ENCODE assay signal across 14 cellular contexts in the genomic region with DNA sequence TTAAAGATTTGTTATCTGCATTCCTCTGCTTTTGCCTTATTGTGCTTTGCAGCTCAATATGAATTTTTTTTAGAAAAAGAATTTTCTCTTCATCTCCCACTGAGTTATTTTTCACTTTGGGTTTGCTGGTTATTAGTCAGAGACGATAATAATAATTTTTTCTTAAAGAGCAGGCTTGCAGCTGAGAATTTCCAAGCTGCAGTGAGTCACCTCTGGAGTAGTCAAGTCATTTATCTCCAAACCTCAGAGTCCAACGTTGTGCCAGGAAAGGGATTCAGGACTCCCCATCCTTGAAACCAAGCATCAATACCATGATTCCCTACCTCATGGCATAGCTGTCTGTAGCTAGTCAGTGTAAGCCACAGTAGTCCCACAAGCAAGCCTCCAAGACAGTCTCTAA. TPM values are rescaled to one million over a fixed set of nuclear protein-coding genes. Genes with fewer than 3 reads are reported as not detected.
DNase-seq lines count a peak whose midpoint lies in the region; ATAC-seq and TF ChIP-seq lines count a peak whose summit lies in the region.
"Had no signal": no experiment of that assay in that cellular context is flagged by ENCODE, and none has a peak within 500 bp of the region (broad histone marks: within the 10 kb centered on the region; RNA-seq: fewer than 3 reads in every experiment).

No MANE protein-coding gene starts in this region.

- peaks cover 6% of the 10 kb centered on the region for H3F3A ChIP-seq in SK-N-SH (replicated peaks; ENCODE audit: insufficient read depth)

- peak; percentile 74 for DNase-seq in AG08395 (ENCODE audit: low spot score)
- DNase-seq in HCEC 1CT = peak; percentile 63
- no peak for DNase-seq in SK-N-SH
- peak; percentile 5 to 44 for DNase-seq in foreskin keratinocyte
- DNase-seq in NCI-H446 (lab: John Stamatoyannopoulos, UW) = no peak
- DNase-seq in NCI-H2171 (lab: John Stamatoyannopoulos, UW) = no peak
- DNase-seq in NCI-H1417 treated with DMSO at 0.1 percent for 48 hours (lab: John Stamatoyannopoulos, UW) = no peak
- DNase-seq: activated CD4-positive, CD25-positive, alpha-beta regulatory T cell treated with anti-CD3 and anti-CD28 coated beads, Interleukin-2, amount 50 U/mL, for 72 hours; NCI-H1092 treated with DMSO at 0.1 percent for 48 hours; NCI-H345; PC-9; T-helper 1 cell had no signal

- TF ChIP-seq CTCF in SK-N-SH (IDR thresholded peaks at IDR 0.05) (no peak), foreskin keratinocyte (conservative IDR thresholded peaks at IDR 0.05) (no peak)

- H3K9ac ChIP-seq in SK-N-SH = no peak overlapping the region

- 0 out of 4 replicates have a peak overlapping the region, but pooled peaks of 1 of the 2 experiments have one; percentile 17 for H3K27ac ChIP-seq in SK-N-SH (ENCODE audit: low read depth in 2 of 2, low read length in 1 of 2)
- H3K27ac ChIP-seq in foreskin keratinocyte = no peak overlapping the region
- H3K27ac ChIP-seq: PC-9 had no signal

- 5% methylated on average over 2 of the region's 2 CpGs for WGBS in SK-N-SH (ENCODE audit: low lambda C conversion rate)

- no peak; a peak in 1 of 4 replicates for TF ChIP-seq EP300 in SK-N-SH (IDR thresholded peaks at IDR 0.05; ENCODE audit: borderline replicate concordance in 1 of 2, low read depth in 1 of 2, low read length in 1 of 2)

- POLR2A ChIA-PET in SK-N-SH (lab: Yijun Ruan, JAX) = no interaction called here

- no peak overlapping the region; the same call in 1 of the 2 replicates for H3K4me2 ChIP-seq in SK-N-SH
- H3K4me2 ChIP-seq: GM23338, PC-9 had no signal

- H2AFZ ChIP-seq in SK-N-SH (ENCODE audit: low read depth) = no peak overlapping the region
- H2AFZ ChIP-seq: GM23338, PC-9 had no signal

- H3K4me1 ChIP-seq in SK-N-SH (ENCODE audit: control insufficient read depth in 1 of 2, insufficient read depth in 2 of 2, low read depth in 1 of 2, low read length in 1 of 2) (no peaks in the 10 kb centered on the region; a peak in 1 of 4 replicates), foreskin keratinocyte (no peaks in the 10 kb centered on the region)

- TF ChIP-seq RAD21 in SK-N-SH (IDR thresholded peaks at IDR 0.05; ENCODE audit: low read length) = no peak

- ATAC-seq in foreskin keratinocyte (peak; percentile 62), HG02840 (IDR thresholded peaks at IDR 0.05; ENCODE audit: low FRiP score, unreplicated experiment) (no peak)

- H3K9me3 ChIP-seq in SK-N-SH = 0 out of 2 replicates have a peak, but pooled peaks cover 3% of the 10 kb centered on the region

- H3K27me3 ChIP-seq in SK-N-SH (ENCODE audit: insufficient read depth) (no peaks in the 10 kb centered on the region), foreskin keratinocyte (peaks cover 3% of the 10 kb centered on the region)

- no peak overlapping the region for H3K4me3 ChIP-seq in SK-N-SH (ENCODE audit: low read depth in 2 of 2, low read length in 1 of 2)
- H3K4me3 ChIP-seq: GM23338, PC-9 had no signal

- no peaks in the 10 kb centered on the region for H3K36me3 ChIP-seq in SK-N-SH (replicated peaks in 1 of 2; ENCODE audit: control insufficient read depth in 1 of 2, insufficient read depth in 2 of 2, low read length in 1 of 2)

- no peaks in the 10 kb centered on the region for H4K20me1 ChIP-seq in SK-N-SH (ENCODE audit: insufficient read depth)

- H3K79me2 ChIP-seq in SK-N-SH (ENCODE audit: insufficient read depth) = no peaks in the 10 kb centered on the region

- CTCF ChIA-PET in SK-N-SH (lab: Yijun Ruan, JAX) = interaction anchor here (0.6 to 1.4 kb wide), 3 partner anchors 13 to 253 kb away, joined by 4 to 6 read pairs (median 4); no protein-coding TSS in a partner anchor

- H3K9me2 ChIP-seq in SK-N-SH = no peaks in the 10 kb centered on the region

TF ChIP-seq in SK-N-SH, 30 proteins besides CTCF, POLR2A, EP300 and RAD21 (continues in another document):
- TF ChIP-seq, protein P1, sequence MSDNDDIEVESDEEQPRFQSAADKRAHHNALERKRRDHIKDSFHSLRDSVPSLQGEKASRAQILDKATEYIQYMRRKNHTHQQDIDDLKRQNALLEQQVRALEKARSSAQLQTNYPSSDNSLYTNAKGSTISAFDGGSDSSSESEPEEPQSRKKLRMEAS (IDR thresholded peaks at IDR 0.05; ENCODE audit: low read depth) = no peak
- no peak for TF ChIP-seq RXRA (IDR thresholded peaks at IDR 0.05; ENCODE audit: borderline replicate concordance, low read depth)
- TF ChIP-seq FOSL2 (IDR thresholded peaks at IDR 0.05; ENCODE audit: borderline replicate concordance, low read depth) = peak; percentile 79
- no peak for TF ChIP-seq ZBTB33 (IDR thresholded peaks at IDR 0.05; ENCODE audit: borderline replicate concordance, low read depth)
- TF ChIP-seq MEF2A (IDR thresholded peaks at IDR 0.05; ENCODE audit: borderline replicate concordance, low read depth) = no peak
- TF ChIP-seq, protein P2, sequence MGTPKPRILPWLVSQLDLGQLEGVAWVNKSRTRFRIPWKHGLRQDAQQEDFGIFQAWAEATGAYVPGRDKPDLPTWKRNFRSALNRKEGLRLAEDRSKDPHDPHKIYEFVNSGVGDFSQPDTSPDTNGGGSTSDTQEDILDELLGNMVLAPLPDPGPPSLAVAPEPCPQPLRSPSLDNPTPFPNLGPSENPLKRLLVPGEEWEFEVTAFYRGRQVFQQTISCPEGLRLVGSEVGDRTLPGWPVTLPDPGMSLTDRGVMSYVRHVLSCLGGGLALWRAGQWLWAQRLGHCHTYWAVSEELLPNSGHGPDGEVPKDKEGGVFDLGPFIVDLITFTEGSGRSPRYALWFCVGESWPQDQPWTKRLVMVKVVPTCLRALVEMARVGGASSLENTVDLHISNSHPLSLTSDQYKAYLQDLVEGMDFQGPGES (IDR thresholded peaks at IDR 0.05; ENCODE audit: low read depth, low read length) = no peak
- no peak for TF ChIP-seq SMC3 (IDR thresholded peaks at IDR 0.05; ENCODE audit: low read depth, low read length)
- peak; percentile 33; the same call in 1 of the 2 replicates for TF ChIP-seq TEAD4 (IDR thresholded peaks at IDR 0.05; ENCODE audit: borderline replicate concordance, insufficient read depth)
- no peak for TF ChIP-seq EZH2phosphoT487 (IDR thresholded peaks at IDR 0.05; ENCODE audit: borderline replicate concordance, low read depth)
- TF ChIP-seq YY1 (IDR thresholded peaks at IDR 0.05; ENCODE audit: low read depth) = no peak
- no peak for TF ChIP-seq FOXJ3 (CRISPR knock-in tag; IDR thresholded peaks at IDR 0.05)
- TF ChIP-seq MXI1 (IDR thresholded peaks at IDR 0.05; ENCODE audit: low read depth, low read length) = no peak
- no peak for TF ChIP-seq SIN3A (IDR thresholded peaks at IDR 0.05; ENCODE audit: borderline replicate concordance, low read depth, low read length)
- no peak for TF ChIP-seq ELF1 (IDR thresholded peaks at IDR 0.05)
- TF ChIP-seq FOXM1 (IDR thresholded peaks at IDR 0.05; ENCODE audit: low read depth) = no peak
- TF ChIP-seq GABPA (IDR thresholded peaks at IDR 0.05; ENCODE audit: low read depth) = no peak
- no peak for TF ChIP-seq NRF1 (IDR thresholded peaks at IDR 0.05; ENCODE audit: low read depth, low read length)
- no peak for TF ChIP-seq RCOR1 (IDR thresholded peaks at IDR 0.05; ENCODE audit: low read length)
- no peak for TF ChIP-seq RFX5 (IDR thresholded peaks at IDR 0.05; ENCODE audit: low read length)
- TF ChIP-seq USF1 (IDR thresholded peaks at IDR 0.05; ENCODE audit: borderline replicate concordance, low read depth) = no peak
- peak; percentile 40; the same call in 1 of the 2 replicates for TF ChIP-seq NFIC (IDR thresholded peaks at IDR 0.05; ENCODE audit: borderline replicate concordance)
- peak; percentile 75 for TF ChIP-seq PBX3 (IDR thresholded peaks at IDR 0.05)
- TF ChIP-seq CHD2 (IDR thresholded peaks at IDR 0.05; ENCODE audit: low read length, partially characterized antibody) = no peak

RNA-seq across cellular contexts. Expression of gene EGR2, which starts 15.2 kb away (rescaled TPM):
- polyA plus RNA-seq in SK-N-SH (2012; rRNA removed) (0.25 and 0.47 TPM in 2 replicates), foreskin keratinocyte (0.06 TPM in 1 of 2 replicates, not detected in the other)
- polyA plus RNA-seq in SK-N-SH (2012; cell fraction: cytosol; rRNA removed) = 0.21 and 0.34 TPM in 2 replicates
- polyA plus RNA-seq in SK-N-SH (2012; cell fraction: nucleus; rRNA removed) = 0.33 and 0.73 TPM in 2 replicates
- total RNA-seq in foreskin keratinocyte = 0.03 TPM in 1 of 2 replicates, not detected in the other

RNA-seq across cellular contexts. Expression of gene ADO, which starts 26.8 kb away (rescaled TPM):
- polyA plus RNA-seq in SK-N-SH (2012; rRNA removed) (6.9 and 8.2 TPM in 2 replicates), foreskin keratinocyte (8.2 and 9.0 TPM in 2 replicates)
- 10.7 and 11.1 TPM in 2 replicates for polyA plus RNA-seq in SK-N-SH (2012; cell fraction: cytosol; rRNA removed)
- polyA plus RNA-seq in SK-N-SH (2012; cell fraction: nucleus; rRNA removed) = 3.8 and 4.2 TPM in 2 replicates
- total RNA-seq in foreskin keratinocyte = 15.0 and 16.2 TPM in 2 replicates

Comparison
In these comparisons a context has a peak if more than half of its experiments do, and no peak if none do; other contexts are left out.
1. DNase-seq: peak in AG08395 (single experiment), HCEC 1CT (single experiment) and foreskin keratinocyte (2 of 2); none in SK-N-SH (single experiment), NCI-H446 (0 of 2), NCI-H2171 (single experiment) and NCI-H1417 treated with DMSO at 0.1 percent for 48 hours (single experiment).